7 cellular contexts compared by ENCODE assay signal in genomic region chr1:154407021-154407865, GRCh38.
DNase-seq lines count a peak whose midpoint lies in the region; ATAC-seq and TF ChIP-seq lines count a peak whose summit lies in the region.

No MANE protein-coding gene starts in this region.

- H4K20me1 ChIP-seq in OCI-LY3 (ENCODE audit: insufficient read depth, low read length): no peaks in the 10 kb centered on the region

- peaks cover 3% of the 10 kb centered on the region for H3K36me3 ChIP-seq in OCI-LY3 (replicated peaks; ENCODE audit: low read depth, low read length)

- H3K4me1 Mint-ChIP-seq in nephron progenitor cell: peaks cover 40% of the 10 kb centered on the region

- H3K9me3 ChIP-seq in OCI-LY3 (ENCODE audit: insufficient read depth, low read length): no peaks in the 10 kb centered on the region

- no peaks in the 10 kb centered on the region for H3K36me3 Mint-ChIP-seq in nephron progenitor cell (ENCODE audit: low read depth)

- H3K4me1 ChIP-seq in OCI-LY3 (ENCODE audit: low read length): peaks cover 64% of the 10 kb centered on the region

- H3K27me3 Mint-ChIP-seq in nephron progenitor cell (ENCODE audit: low read depth, poor library complexity): peaks cover 76% of the 10 kb centered on the region

- H3K27me3 ChIP-seq in OCI-LY3 (ENCODE audit: low read depth, low read length): no peaks in the 10 kb centered on the region

- ATAC-seq in GM21515 (IDR thresholded peaks at IDR 0.05; ENCODE audit: unreplicated experiment): peak; percentile 29

- no peak overlapping the region for H2AFZ ChIP-seq in OCI-LY3 (ENCODE audit: low read depth, low read length)

- H3K9ac ChIP-seq in OCI-LY3 (ENCODE audit: low read length): peak overlapping the region; percentile 94

- no peak overlapping the region for H3K27ac Mint-ChIP-seq in nephron progenitor cell

- H3K27ac ChIP-seq in OCI-LY3 (ENCODE audit: low read length): peak overlapping the region; percentile 95

- TF ChIP-seq CTCF in OCI-LY3 (IDR thresholded peaks at IDR 0.05; ENCODE audit: low read depth, low read length) (no peak), cardiac fibroblast (IDR thresholded peaks at IDR 0.05; ENCODE audit: low read depth, low read length) (no peak), nephron progenitor cell (IDR thresholded peaks at IDR 0.05) (no peak)

- H3K79me2 ChIP-seq in OCI-LY3 (ENCODE audit: low read length): peaks cover 63% of the 10 kb centered on the region

- peak overlapping the region; percentile 96 for H3K4me2 ChIP-seq in OCI-LY3 (ENCODE audit: low read length)

- peak overlapping the region; percentile 75 for H3K4me3 Mint-ChIP-seq in nephron progenitor cell

- peak overlapping the region; percentile 83 for H3K4me3 ChIP-seq in OCI-LY3 (ENCODE audit: low read length)
- H3K4me3 ChIP-seq in cardiac fibroblast (replicated peaks in 1 of 2; ENCODE audit: low read depth in 2 of 2, low read length in 2 of 2): peak overlapping the region; percentile 73 to 79

- DNase-seq in cardiac fibroblast (ENCODE audit: low read depth in 2 of 2): no peak
- no peak for DNase-seq in nephron progenitor cell
- no peak for DNase-seq in NCI-H524 treated with DMSO at 0.1 percent for 48 hours (lab: John Stamatoyannopoulos, UW)
- no peak for DNase-seq in effector CD4-positive, alpha-beta T cell
- no peak for DNase-seq in islet precursor cell

- no peaks in the 10 kb centered on the region for H3K9me3 Mint-ChIP-seq in nephron progenitor cell
